In genomic region chr17:47949197-47949759, GRCh38 we compare ENCODE assay signal across 8 cellular contexts. TPM values are rescaled to one million over a fixed set of nuclear protein-coding genes. Genes with fewer than 3 reads are reported as not detected.
DNase-seq lines count a peak whose midpoint lies in the region; ATAC-seq, FAIRE-seq and TF ChIP-seq lines count a peak whose summit lies in the region.

No MANE protein-coding gene starts in this region.

- H3K4me3 ChIP-seq in Panc1 (ENCODE audit: low read depth in 2 of 2, low read length in 2 of 2): peak overlapping the region in 1 of 2 experiments; percentile 34; a peak in 2 of 4 replicates
- H3K4me3 ChIP-seq in fibroblast of mammary gland (ENCODE audit: control insufficient read depth, low read depth, low read length): peak overlapping the region; percentile 29

- H3K27ac Mint-ChIP-seq in nephron: peak overlapping the region; percentile 55 to 77 (median 70)
- H3K27ac Mint-ChIP-seq in stimulated activated memory B cell treated with anti-CD40 and anti-IgM and Interleukin-4, amounts not matched to agents 10 μg/mL and 1 μg/mL and 100 μg/mL, for 72 hours: peak overlapping the region; percentile 55

- CTCF ChIA-PET in Panc1 (lab: Charles Lee): interaction anchor here (0.5 to 3.2 kb wide), 3 partner anchors 21 to 290 kb away, joined by 3 to 22 read pairs (median 21); partner anchors contain the start of gene CDK5RAP3

- H3K4me1 ChIP-seq in Panc1 (ENCODE audit: control insufficient read depth, insufficient read depth, low read length): peaks cover 13% of the 10 kb centered on the region

- peak; percentile 90 for ATAC-seq in Panc1
- peak; percentile 85 for ATAC-seq in stimulated activated memory B cell treated with anti-CD40 and anti-IgM and Interleukin-4, amounts not matched to agents 10 μg/mL and 1 μg/mL and 100 μg/mL, for 72 hours

- no peaks in the 10 kb centered on the region for H3K9me3 ChIP-seq in Panc1 (ENCODE audit: control insufficient read depth, insufficient read depth, low read depth, low read length)

- BruUV-seq in Panc1 (replicated peaks; lab: Mats Ljungman, UMichigan): no TSS peak

- H3K4me3 Mint-ChIP-seq in nephron: peak overlapping the region; percentile 9 to 61 (median 54)
- H3K4me3 Mint-ChIP-seq in stimulated activated memory B cell treated with anti-CD40 and anti-IgM and Interleukin-4, amounts not matched to agents 10 μg/mL and 1 μg/mL and 100 μg/mL, for 72 hours: peak overlapping the region; percentile 60

- POLR2A ChIA-PET in Panc1 (lab: Charles Lee): no interaction called here

- in situ Hi-C loops in Panc1 (cut with HindIII; ENCODE audit: low pct_unique_long_range_greater_than_20kb, low sequenced_read_pairs): no loop called here

- peaks cover 11% of the 10 kb centered on the region for H3K4me1 Mint-ChIP-seq in nephron
- peaks cover 34% of the 10 kb centered on the region for H3K4me1 Mint-ChIP-seq in stimulated activated memory B cell treated with anti-CD40 and anti-IgM and Interleukin-4, amounts not matched to agents 10 μg/mL and 1 μg/mL and 100 μg/mL, for 72 hours

- no peaks in the 10 kb centered on the region for H3K27me3 ChIP-seq in Panc1 (ENCODE audit: control insufficient read depth, insufficient read depth, low read length)

- H3K27ac ChIP-seq in Panc1 (ENCODE audit: low read length): peak overlapping the region; percentile 67

- H3K9me3 Mint-ChIP-seq in nephron: no peaks in the 10 kb centered on the region
- H3K9me3 Mint-ChIP-seq in stimulated activated memory B cell treated with anti-CD40 and anti-IgM and Interleukin-4, amounts not matched to agents 10 μg/mL and 1 μg/mL and 100 μg/mL, for 72 hours: no peaks in the 10 kb centered on the region

- DNase-seq in AG08396 (ENCODE audit: low spot score) (peak; percentile 86), GM19239 (ENCODE audit: insufficient read length, low spot score) (peak; percentile 60), Kasumi-1 (lab: John Stamatoyannopoulos, UW) (peak; percentile 73 to 84), Panc1 (ENCODE audit: low read depth, low spot score) (no peak), fibroblast of mammary gland (ENCODE audit: low read depth) (peak; percentile 76)
- peak; percentile 61 to 68 for DNase-seq in activated T-helper 1 cell treated with anti-CD3 and anti-CD28 coated beads, Interleukin-2, amount 50 U/mL, for 16 hours (ENCODE audit: low read depth in 1 of 2, low spot score in 1 of 2)

- H3K27me3 Mint-ChIP-seq in nephron (ENCODE audit: low read depth): no peaks in the 10 kb centered on the region
- H3K27me3 Mint-ChIP-seq in stimulated activated memory B cell treated with anti-CD40 and anti-IgM and Interleukin-4, amounts not matched to agents 10 μg/mL and 1 μg/mL and 100 μg/mL, for 72 hours: no peaks in the 10 kb centered on the region

- no peaks in the 10 kb centered on the region for H3K36me3 ChIP-seq in Panc1 (ENCODE audit: control insufficient read depth, insufficient read depth, low read length)

- TF ChIP-seq CTCF in Panc1 (IDR thresholded peaks at IDR 0.05): peak; percentile 98
- peak; percentile 86 for TF ChIP-seq CTCF in fibroblast of mammary gland (conservative IDR thresholded peaks at IDR 0.05; ENCODE audit: control insufficient read depth, insufficient read depth, low read depth, low read length)
- TF ChIP-seq CTCF in nephron (IDR thresholded peaks at IDR 0.05; ENCODE audit: unreplicated experiment in 3 of 3): peak; percentile 86 to 95 (median 88)

- FAIRE-seq in GM19239 (lab: Jason Lieb, UNC): peak; percentile 83

- intact Hi-C loops in Panc1 (cut with micrococcal nuclease; ENCODE audit: unreplicated experiment): loop anchor here (1.0 kb wide), 1 partner anchor 69 kb away; no protein-coding TSS in a partner anchor

- H3K36me3 Mint-ChIP-seq in nephron (ENCODE audit: low read depth): no peaks in the 10 kb centered on the region
- H3K36me3 Mint-ChIP-seq in stimulated activated memory B cell treated with anti-CD40 and anti-IgM and Interleukin-4, amounts not matched to agents 10 μg/mL and 1 μg/mL and 100 μg/mL, for 72 hours: peaks cover 36% of the 10 kb centered on the region

RNA-seq across cellular contexts. Expression of gene PNPO, which starts 7.9 kb away (rescaled TPM):
- total RNA-seq in Panc1 (2021; ENCODE audit: unreplicated experiment): 20.1 TPM
- 19.3 TPM for polyA plus RNA-seq in Panc1 (2012; ENCODE audit: insufficient read length)

RNA-seq across cellular contexts. Expression of gene PRR15L, which starts 8.4 kb away (rescaled TPM):
- total RNA-seq in Panc1 (2021; ENCODE audit: unreplicated experiment): 0.18 TPM
- polyA plus RNA-seq in Panc1 (2012; ENCODE audit: insufficient read length): not detected

RNA-seq across cellular contexts. Expression of gene CDK5RAP3, which starts 21.6 kb away (rescaled TPM):
- 193 TPM for total RNA-seq in Panc1 (2021; ENCODE audit: unreplicated experiment)
- 137 TPM for polyA plus RNA-seq in Panc1 (2012; ENCODE audit: insufficient read length)

RNA-seq across cellular contexts. Expression of gene SP2, which starts 53.2 kb away (rescaled TPM):
- 25.6 TPM for total RNA-seq in Panc1 (2021; ENCODE audit: unreplicated experiment)
- polyA plus RNA-seq in Panc1 (2012; ENCODE audit: insufficient read length): 32.1 TPM
